7 cellular contexts compared by ENCODE assay signal in the genomic region with DNA sequence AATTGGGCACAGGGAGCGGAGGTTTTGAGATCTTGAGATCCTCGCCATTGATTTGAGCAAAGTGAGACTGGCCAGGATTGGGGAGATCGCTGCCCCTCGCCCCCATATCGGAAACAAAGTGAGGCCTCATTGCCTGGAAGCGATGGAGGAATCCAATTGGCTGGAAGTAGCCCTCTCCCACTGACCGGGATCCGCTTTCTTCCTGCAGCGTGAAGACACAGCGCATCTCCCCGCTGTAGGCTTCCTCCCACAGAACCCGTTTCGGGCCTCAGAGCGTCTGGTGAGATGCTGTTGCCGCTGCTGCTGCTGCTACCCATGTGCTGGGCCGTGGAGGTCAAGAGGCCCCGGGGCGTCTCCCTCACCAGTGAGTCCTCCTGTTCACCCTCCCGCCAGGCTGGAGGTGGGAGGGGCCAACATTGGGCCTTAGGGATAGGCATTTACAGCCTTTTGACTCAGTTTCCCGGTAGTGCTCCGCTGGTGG. TPM values are rescaled to one million over a fixed set of nuclear protein-coding genes. Genes with fewer than 3 reads are reported as not detected.
DNase-seq lines count a peak whose midpoint lies in the region; ATAC-seq and TF ChIP-seq lines count a peak whose summit lies in the region.

No MANE protein-coding gene starts in this region.

- TF ChIP-seq CTCF in GM12864 (IDR thresholded peaks at IDR 0.05; ENCODE audit: low read depth, low read length, missing control alignments) = no peak
- TF ChIP-seq CTCF in OCI-LY3 (IDR thresholded peaks at IDR 0.05; ENCODE audit: low read depth, low read length) = no peak
- TF ChIP-seq CTCF in colonic mucosa (IDR thresholded peaks at IDR 0.05) = no peak

- H3K4me3 ChIP-seq in GM12864 (ENCODE audit: low read depth, low read length) (peak overlapping the region; percentile 85), OCI-LY3 (ENCODE audit: low read length) (peak overlapping the region; percentile 81), colonic mucosa (peak overlapping the region; percentile 45), muscle layer of colon (ENCODE audit: low read depth in 1 of 2, low read length in 2 of 2) (peak overlapping the region; percentile 81 to 95)

- H3K36me3 ChIP-seq in OCI-LY3 (replicated peaks; ENCODE audit: low read depth, low read length) (peaks cover 20% of the 10 kb centered on the region), colonic mucosa (no peaks in the 10 kb centered on the region), muscle layer of colon (ENCODE audit: insufficient read depth, low read length) (peaks cover 15% of the 10 kb centered on the region)

- no peak for ATAC-seq in GM21723 (IDR thresholded peaks at IDR 0.05; ENCODE audit: unreplicated experiment)

- peak overlapping the region; percentile 7; the same call in 1 of the 2 replicates for H2AFZ ChIP-seq in OCI-LY3 (ENCODE audit: low read depth, low read length)

- H3K9me3 ChIP-seq in OCI-LY3 (ENCODE audit: insufficient read depth, low read length) (no peaks in the 10 kb centered on the region), colonic mucosa (no peaks in the 10 kb centered on the region), muscle layer of colon (ENCODE audit: low read length) (no peaks in the 10 kb centered on the region)

- H3K4me2 ChIP-seq in OCI-LY3 (ENCODE audit: low read length) = peak overlapping the region; percentile 88

- H3K79me2 ChIP-seq in OCI-LY3 (ENCODE audit: low read length) = peaks cover 15% of the 10 kb centered on the region

- peak overlapping the region; percentile 40 for H3K27ac ChIP-seq in OCI-LY3 (ENCODE audit: low read length)
- peak overlapping the region; percentile 56 for H3K27ac ChIP-seq in colonic mucosa
- H3K27ac ChIP-seq in muscle layer of colon (ENCODE audit: low read depth, low read length) = peak overlapping the region; percentile 57

- H3K4me1 ChIP-seq in OCI-LY3 (ENCODE audit: low read length) = peaks cover 28% of the 10 kb centered on the region
- H3K4me1 ChIP-seq in colonic mucosa = peaks cover 6% of the 10 kb centered on the region
- peaks cover 16% of the 10 kb centered on the region for H3K4me1 ChIP-seq in muscle layer of colon (ENCODE audit: insufficient read depth, low read length)

- H4K20me1 ChIP-seq in OCI-LY3 (ENCODE audit: insufficient read depth, low read length) = no peaks in the 10 kb centered on the region

- DNase-seq in GM12864 (ENCODE audit: low read depth) (no peak), colonic mucosa (peak; percentile 53), NCI-H2029 treated with DMSO at 0.1 percent for 48 hours (lab: John Stamatoyannopoulos, UW) (no peak), NOMO-1 (lab: John Stamatoyannopoulos, UW; ENCODE audit: unreplicated experiment in 2 of 2) (no peak)

- intact Hi-C loops in colonic mucosa (cut with DNase I) = no loop called here

- H3K27me3 ChIP-seq in OCI-LY3 (ENCODE audit: low read depth, low read length) (no peaks in the 10 kb centered on the region), colonic mucosa (no peaks in the 10 kb centered on the region), muscle layer of colon (ENCODE audit: control insufficient read depth in 1 of 2, insufficient read depth in 2 of 2, low read length in 2 of 2) (no peaks in the 10 kb centered on the region)

- H3K9ac ChIP-seq in OCI-LY3 (ENCODE audit: low read length) (peak overlapping the region; percentile 84), colonic mucosa (ENCODE audit: low read depth in 2 of 2, low read length in 2 of 2) (peak overlapping the region; percentile 76 to 95), muscle layer of colon (ENCODE audit: low read length) (peak overlapping the region; percentile 25)

RNA-seq across cellular contexts. Expression of gene PRKCSH, which starts 0.4 kb away (rescaled TPM):
- total RNA-seq in colonic mucosa = 100 to 1,000 TPM; 308 to 434 TPM

RNA-seq across cellular contexts. Expression of gene ODAD3, which starts 1.0 kb away (rescaled TPM):
- total RNA-seq in colonic mucosa = under 1 TPM in 1 of 2 donors, not detected in 1; 0.22 TPM

RNA-seq across cellular contexts. Expression of gene RGL3, which starts 16.8 kb away (rescaled TPM):
- 10 to 100 TPM; 13.8 to 32.7 TPM for total RNA-seq in colonic mucosa

RNA-seq across cellular contexts. Expression of gene ELAVL3, which starts 45.0 kb away (rescaled TPM):
- total RNA-seq in colonic mucosa = under 1 TPM; 0.25 to 0.50 TPM

RNA-seq across cellular contexts. Expression of gene EPOR, which starts 51.8 kb away (rescaled TPM):
- 1 to 10 TPM; 2.8 to 5.8 TPM for total RNA-seq in colonic mucosa

Comparison
In these comparisons a context has a peak if more than half of its experiments do, and no peak if none do; other contexts are left out.
1. H3K9ac ChIP-seq: peak in every context shown above with its lines; median percentile 86 in colonic mucosa; 84 in OCI-LY3; 25 in muscle layer of colon.